ENCODE assay signal across 24 cellular contexts in the genomic region with DNA sequence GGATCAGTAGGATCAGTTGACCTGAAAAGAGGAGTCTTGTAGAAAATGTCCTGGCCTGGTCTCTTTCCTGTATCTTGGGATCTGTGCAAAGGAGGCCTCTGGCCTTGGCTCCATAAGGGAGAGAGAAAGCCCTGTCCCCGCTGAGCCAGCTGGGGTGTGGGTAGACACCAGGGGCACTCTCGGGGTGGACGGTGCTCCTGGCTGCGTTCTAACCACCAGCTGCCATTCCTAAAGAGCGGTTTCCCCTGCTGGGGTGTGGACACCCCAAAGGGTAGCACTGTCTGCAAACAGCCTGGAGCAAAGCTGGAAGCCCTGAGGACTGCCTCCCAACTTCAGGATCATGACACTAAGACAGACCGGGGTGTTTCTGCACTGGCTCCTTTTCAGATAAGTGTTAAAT. TPM values are rescaled to one million over a fixed set of nuclear protein-coding genes. Genes with fewer than 3 reads are reported as not detected.
DNase-seq lines count a peak whose midpoint lies in the region; ATAC-seq and TF ChIP-seq lines count a peak whose summit lies in the region.
"Had no signal": no experiment of that assay in that cellular context is flagged by ENCODE, and none has a peak within 500 bp of the region (broad histone marks: within the 10 kb centered on the region; RNA-seq: fewer than 3 reads in every experiment).

No MANE protein-coding gene starts in this region.

- intact Hi-C loops in breast epithelium (cut with DNase I; ENCODE audit: low total_unique reads) = no loop called here
- intact Hi-C loops in MCF 10A (cut with micrococcal nuclease) = no loop called here
- intact Hi-C loops in transverse colon (cut with DNase I; ENCODE audit: low total_unique reads) = no loop called here

- DNase-seq in breast epithelium (ENCODE audit: low spot score in 2 of 2) = no peak
- no peak for DNase-seq in MCF 10A (ENCODE audit: unreplicated experiment)
- DNase-seq in mesenchymal stem cell = no peak
- no peak for DNase-seq in transverse colon
- DNase-seq in NCI-H2107 treated with DMSO at 0.1 percent for 48 hours (lab: John Stamatoyannopoulos, UW; ENCODE audit: unreplicated experiment) = no peak
- DNase-seq in stimulated activated effector memory CD8-positive, alpha-beta T cell treated with anti-CD3 and anti-CD28 coated beads, Interleukin-12 subunit alpha, Interleukin-12 subunit beta, amount 100 ng/mL, for 72 hours (ENCODE audit: low spot score in 2 of 2) = no peak
- DNase-seq: C1 segment of cervical spinal cord; CD8-positive, alpha-beta T cell; DND-41; GM23248; MV-4-11; NCI-H1105 treated with DMSO at 0.1 percent for 48 hours; NCI-H2081; NCI-H2171 treated with DMSO at 0.1 percent for 48 hours; NCI-H524 treated with DMSO at 0.1 percent for 48 hours; NCI-H82 had no signal

- H3K4me1 ChIP-seq in breast epithelium (peaks cover 11 to 12% of the 10 kb centered on the region in 2 donors), mesenchymal stem cell (ENCODE audit: control insufficient read depth, insufficient read depth, low read depth, low read length) (peaks cover 34% of the 10 kb centered on the region), rectal smooth muscle tissue (ENCODE audit: control insufficient read depth, insufficient read depth, low read length) (peaks cover 60% of the 10 kb centered on the region), transverse colon (peaks cover 5 to 23% (median 15%) of the 10 kb centered on the region in 4 donors)

- TF ChIP-seq EP300 in transverse colon (IDR thresholded peaks at IDR 0.05; ENCODE audit: low read depth) = no peak

- no peaks in the 10 kb centered on the region for H3K27me3 Mint-ChIP-seq in MCF 10A (ENCODE audit: insufficient read depth, unreplicated experiment)

- no peak for TF ChIP-seq POLR2A in breast epithelium (IDR thresholded peaks at IDR 0.05)
- TF ChIP-seq POLR2A in transverse colon (IDR thresholded peaks at IDR 0.05) = no peak

- H3K14ac ChIP-seq in mesenchymal stem cell (ENCODE audit: low read length in 2 of 2) = no peak overlapping the region

- no peak overlapping the region for H3K4me2 ChIP-seq in mesenchymal stem cell (ENCODE audit: low read length, poor library complexity, severe bottlenecking)

- H3K27me3 ChIP-seq in breast epithelium (no peaks in the 10 kb centered on the region), mesenchymal stem cell (ENCODE audit: control insufficient read depth in 1 of 2, insufficient read depth in 1 of 2, low read length in 2 of 2) (no peaks in the 10 kb centered on the region), rectal smooth muscle tissue (ENCODE audit: control insufficient read depth, insufficient read depth, low read length) (no peaks in the 10 kb centered on the region), transverse colon (no peaks in the 10 kb centered on the region)
- H3K27me3 ChIP-seq: Peyer's patch, SJSA1 had no signal

- no peak overlapping the region for H2BK120ac ChIP-seq in mesenchymal stem cell (ENCODE audit: low read depth, low read length)

- H2AK5ac ChIP-seq in mesenchymal stem cell (ENCODE audit: low read length, severe bottlenecking) = peak overlapping the region; percentile 31

- no peak for ATAC-seq in GM21825 (IDR thresholded peaks at IDR 0.05; ENCODE audit: unreplicated experiment)
- ATAC-seq in stimulated activated effector memory CD8-positive, alpha-beta T cell treated with anti-CD3 and anti-CD28 coated beads, Interleukin-12 subunit alpha, Interleukin-12 subunit beta, amount 100 ng/mL, for 72 hours = no peak
- ATAC-seq: CD8-positive, alpha-beta T cell; GM12878 had no signal

- no peak overlapping the region for H4K8ac ChIP-seq in mesenchymal stem cell (ENCODE audit: low read length)

- H3K23ac ChIP-seq in mesenchymal stem cell (ENCODE audit: low read length in 2 of 2) = no peak overlapping the region

- H3K9ac ChIP-seq in mesenchymal stem cell (ENCODE audit: low read length) = no peak overlapping the region
- H3K9ac ChIP-seq in rectal smooth muscle tissue (ENCODE audit: low read length) = no peak overlapping the region
- H3K9ac ChIP-seq: GM23248 had no signal

- peaks cover 14% of the 10 kb centered on the region for H3K4me1 Mint-ChIP-seq in MCF 10A (ENCODE audit: insufficient read depth, unreplicated experiment)
- no peaks in the 10 kb centered on the region for H3K4me1 Mint-ChIP-seq in stimulated activated effector memory CD8-positive, alpha-beta T cell treated with anti-CD3 and anti-CD28 coated beads, Interleukin-12 subunit alpha, Interleukin-12 subunit beta, amount 100 ng/mL, for 72 hours

- no peak overlapping the region for H2BK12ac ChIP-seq in mesenchymal stem cell (ENCODE audit: low read length in 2 of 2)

- CTCF ChIA-PET in MCF 10A (lab: Yijun Ruan, JAX) = interaction anchor here (1.1 to 1.5 kb wide), 2 partner anchors 28 to 609 kb away, joined by 3 read pairs; no protein-coding TSS in a partner anchor

- H3K36me3 Mint-ChIP-seq in MCF 10A (ENCODE audit: insufficient read depth, unreplicated experiment) = no peaks in the 10 kb centered on the region
- peaks cover 23% of the 10 kb centered on the region for H3K36me3 Mint-ChIP-seq in stimulated activated effector memory CD8-positive, alpha-beta T cell treated with anti-CD3 and anti-CD28 coated beads, Interleukin-12 subunit alpha, Interleukin-12 subunit beta, amount 100 ng/mL, for 72 hours
- H3K36me3 Mint-ChIP-seq: CD8-positive, alpha-beta T cell; IgD-negative memory B cell had no signal

- peaks cover 3% of the 10 kb centered on the region for H3K79me1 ChIP-seq in mesenchymal stem cell (replicated peaks; ENCODE audit: low read length, poor library complexity, severe bottlenecking)

- no peak overlapping the region for H2BK15ac ChIP-seq in mesenchymal stem cell (ENCODE audit: low read depth, poor library complexity, severe bottlenecking)

- no peak overlapping the region for H3K4me3 ChIP-seq in breast epithelium
- H3K4me3 ChIP-seq in mesenchymal stem cell (ENCODE audit: insufficient read depth in 1 of 2, low read depth in 1 of 2, low read length in 2 of 2) = no peak overlapping the region
- H3K4me3 ChIP-seq in rectal smooth muscle tissue (ENCODE audit: low read length) = no peak overlapping the region
- H3K4me3 ChIP-seq in transverse colon = no peak overlapping the region
- H3K4me3 ChIP-seq: GM12878, GM23248, HAP-1, Peyer's patch, SJSA1 had no signal

- peak overlapping the region; percentile 9 for H4K91ac ChIP-seq in mesenchymal stem cell (ENCODE audit: low read length)

- H2BK5ac ChIP-seq in mesenchymal stem cell (ENCODE audit: low read depth, low read length, poor library complexity, severe bottlenecking) = no peak overlapping the region

- TF ChIP-seq CTCF in breast epithelium (IDR thresholded peaks at IDR 0.05) (no peak), MCF 10A (IDR thresholded peaks at IDR 0.05; ENCODE audit: unreplicated experiment) (no peak), transverse colon (IDR thresholded peaks at IDR 0.05) (no peak)

- POLR2A ChIA-PET in MCF 10A (lab: Yijun Ruan, JAX) = no interaction called here

- H3K4ac ChIP-seq in mesenchymal stem cell (ENCODE audit: low read depth in 1 of 2, low read length in 2 of 2) = no peak overlapping the region

- peak overlapping the region; percentile 74 to 87 for H3K27ac ChIP-seq in breast epithelium
- no peak overlapping the region for H3K27ac ChIP-seq in mesenchymal stem cell (ENCODE audit: low read length, poor library complexity, severe bottlenecking)
- H3K27ac ChIP-seq in rectal smooth muscle tissue (ENCODE audit: low read depth, low read length) = peak overlapping the region; percentile 80
- peak overlapping the region; percentile 21 to 92 (median 82) for H3K27ac ChIP-seq in transverse colon
- H3K27ac ChIP-seq: 22Rv1, GM23248 had no signal

- H3K27ac Mint-ChIP-seq in MCF 10A (ENCODE audit: low read depth, unreplicated experiment) = no peak overlapping the region
- H3K27ac Mint-ChIP-seq in stimulated activated effector memory CD8-positive, alpha-beta T cell treated with anti-CD3 and anti-CD28 coated beads, Interleukin-12 subunit alpha, Interleukin-12 subunit beta, amount 100 ng/mL, for 72 hours = no peak overlapping the region
- H3K27ac Mint-ChIP-seq: CD8-positive, alpha-beta T cell; IgD-negative memory B cell had no signal

- BruUV-seq in MCF 10A (replicated peaks; lab: Mats Ljungman, UMichigan) = no TSS peak

- no peak overlapping the region for H3K18ac ChIP-seq in mesenchymal stem cell (ENCODE audit: low read depth in 1 of 2, low read length in 2 of 2)

- no peaks in the 10 kb centered on the region for H3K9me3 Mint-ChIP-seq in MCF 10A (ENCODE audit: unreplicated experiment)
- H3K9me3 Mint-ChIP-seq in stimulated activated effector memory CD8-positive, alpha-beta T cell treated with anti-CD3 and anti-CD28 coated beads, Interleukin-12 subunit alpha, Interleukin-12 subunit beta, amount 100 ng/mL, for 72 hours = no peaks in the 10 kb centered on the region
- H3K9me3 Mint-ChIP-seq: CD8-positive, alpha-beta T cell; IgD-negative memory B cell had no signal

- no peaks in the 10 kb centered on the region for H3K36me3 ChIP-seq in breast epithelium
- H3K36me3 ChIP-seq in mesenchymal stem cell (ENCODE audit: control insufficient read depth in 1 of 2, insufficient read depth in 2 of 2, low read depth in 1 of 2, low read length in 2 of 2) = peaks cover 31% of the 10 kb centered on the region in 2 experiments
- peaks cover 22% of the 10 kb centered on the region for H3K36me3 ChIP-seq in rectal smooth muscle tissue (ENCODE audit: control insufficient read depth, insufficient read depth, low read length)
- H3K36me3 ChIP-seq in transverse colon = peaks cover 0 to 4% (median 0%) of the 10 kb centered on the region in 4 donors

- 93% methylated on average over 5 of the region's 6 CpGs for WGBS in mesenchymal stem cell
- WGBS in transverse colon (ENCODE audit: low coverage in 1 of 2), 2 donors = 83 to 85% methylated on average over 1 to 6 of the region's 6 CpGs

- in situ Hi-C loops in transverse colon (cut with MboI; ENCODE audit: low pct_ligation_motif_present in 1 of 4, low pct_unique_long_range_greater_than_20kb in 1 of 4, low sequenced_read_pairs in 3 of 4) = no loop called here

- H3K9me3 ChIP-seq in breast epithelium (no peaks in the 10 kb centered on the region), mesenchymal stem cell (ENCODE audit: control insufficient read depth, low read length) (no peaks in the 10 kb centered on the region), transverse colon (no peaks in the 10 kb centered on the region)
- H3K9me3 ChIP-seq: HAP-1, Peyer's patch, SJSA1 had no signal

- H2AFZ ChIP-seq in mesenchymal stem cell (ENCODE audit: low read depth, low read length) = no peak overlapping the region
- H2AFZ ChIP-seq: GM23248 had no signal

- H3K4me3 Mint-ChIP-seq in MCF 10A (ENCODE audit: unreplicated experiment) = no peak overlapping the region
- no peak overlapping the region for H3K4me3 Mint-ChIP-seq in stimulated activated effector memory CD8-positive, alpha-beta T cell treated with anti-CD3 and anti-CD28 coated beads, Interleukin-12 subunit alpha, Interleukin-12 subunit beta, amount 100 ng/mL, for 72 hours
- H3K4me3 Mint-ChIP-seq: CD8-positive, alpha-beta T cell; IgD-negative memory B cell had no signal

RNA-seq across cellular contexts. Expression of gene SYNM, which starts 23.5 kb away (rescaled TPM):
- total RNA-seq in breast epithelium (100 to 1,000 TPM in 2 of 3 donors, 10 to 100 TPM in 1; 32.0 to 319 (median 115) TPM), MCF 10A (2022) (0.12 TPM in 2 replicates), transverse colon (100 to 1,000 TPM in 2 of 4 donors, 10 to 100 TPM in 2; 98.3 to 414 (median 158) TPM)
- polyA plus RNA-seq in mesenchymal stem cell (2013, experiment 1 of 2) = 6.0 TPM
- 5.7 TPM for polyA plus RNA-seq in mesenchymal stem cell (2013, experiment 2 of 2)
- polyA plus RNA-seq: IgD-negative memory B cell had no signal

Comparison
In these comparisons a context has a peak if more than half of its experiments do, and no peak if none do; other contexts are left out.
1. RNA of gene SYNM, which starts 23.5 kb away (total RNA-seq): 98.3 to 414 TPM in transverse colon and 32.0 to 319 TPM in breast epithelium; 0.12 TPM in MCF 10A; every median in the first group is over 10 times any median in the second.